ENCODE assay signal across 8 cellular contexts in genomic region chr4:72295966-72296557, GRCh38.
DNase-seq lines count a peak whose midpoint lies in the region; ATAC-seq and TF ChIP-seq lines count a peak whose summit lies in the region.

No MANE protein-coding gene starts in this region.

- 43% methylated on average over 3 of the region's 5 CpGs for WGBS in mesenchymal stem cell

- peak; percentile 86 for TF ChIP-seq CTCF in 22Rv1 (IDR thresholded peaks at IDR 0.05)
- peak; percentile 44 for TF ChIP-seq CTCF in GM12873 (IDR thresholded peaks at IDR 0.05; ENCODE audit: insufficient read depth, low read depth, low read length, missing control alignments)

- H3K18ac ChIP-seq in mesenchymal stem cell (ENCODE audit: low read depth in 1 of 2, low read length in 2 of 2) = no peak overlapping the region

- no peak overlapping the region for H4K8ac ChIP-seq in mesenchymal stem cell (ENCODE audit: low read length)

- H2AK5ac ChIP-seq in mesenchymal stem cell (ENCODE audit: low read length, severe bottlenecking) = no peak overlapping the region

- H2BK120ac ChIP-seq in mesenchymal stem cell (ENCODE audit: low read depth, low read length) = no peak overlapping the region

- H3K4me3 ChIP-seq in mesenchymal stem cell (ENCODE audit: insufficient read depth in 1 of 2, low read depth in 1 of 2, low read length in 2 of 2) = no peak overlapping the region

- H3K4me2 ChIP-seq in mesenchymal stem cell (ENCODE audit: low read length, poor library complexity, severe bottlenecking) = no peak overlapping the region

- H3K9me3 ChIP-seq in mesenchymal stem cell (ENCODE audit: control insufficient read depth, low read length) = no peaks in the 10 kb centered on the region

- no peak overlapping the region for H3K23ac ChIP-seq in mesenchymal stem cell (ENCODE audit: low read length in 2 of 2)

- no peaks in the 10 kb centered on the region for H3K27me3 ChIP-seq in mesenchymal stem cell (ENCODE audit: control insufficient read depth in 1 of 2, insufficient read depth in 1 of 2, low read length in 2 of 2)

- no peak overlapping the region for H2BK15ac ChIP-seq in mesenchymal stem cell (ENCODE audit: low read depth, poor library complexity, severe bottlenecking)

- H2BK12ac ChIP-seq in mesenchymal stem cell (ENCODE audit: low read length in 2 of 2) = no peak overlapping the region

- H3K27ac ChIP-seq in 22Rv1 = no peak overlapping the region
- H3K27ac ChIP-seq in mesenchymal stem cell (ENCODE audit: low read length, poor library complexity, severe bottlenecking) = no peak overlapping the region

- no peak overlapping the region for H3K14ac ChIP-seq in mesenchymal stem cell (ENCODE audit: low read length in 2 of 2)

- ATAC-seq in HG02870 (IDR thresholded peaks at IDR 0.05; ENCODE audit: unreplicated experiment) = peak; percentile 85
- no peak for ATAC-seq in HG03469 (IDR thresholded peaks at IDR 0.05; ENCODE audit: unreplicated experiment)

- no peaks in the 10 kb centered on the region for H3K79me1 ChIP-seq in mesenchymal stem cell (replicated peaks; ENCODE audit: low read length, poor library complexity, severe bottlenecking)

- no peaks in the 10 kb centered on the region for H3K4me1 ChIP-seq in mesenchymal stem cell (ENCODE audit: control insufficient read depth, insufficient read depth, low read depth, low read length)

- H2BK5ac ChIP-seq in mesenchymal stem cell (ENCODE audit: low read depth, low read length, poor library complexity, severe bottlenecking) = no peak overlapping the region

- H3K9ac ChIP-seq in mesenchymal stem cell (ENCODE audit: low read length) = no peak overlapping the region

- H3K36me3 ChIP-seq in mesenchymal stem cell (ENCODE audit: control insufficient read depth in 1 of 2, insufficient read depth in 2 of 2, low read depth in 1 of 2, low read length in 2 of 2) = no peaks in the 10 kb centered on the region

- no peak overlapping the region for H4K91ac ChIP-seq in mesenchymal stem cell (ENCODE audit: low read length)

- no peak overlapping the region for H2AFZ ChIP-seq in mesenchymal stem cell (ENCODE audit: low read depth, low read length)

- DNase-seq in NCI-H82 (lab: John Stamatoyannopoulos, UW) (peak; percentile 72), dermis microvascular lymphatic vessel endothelial cell (ENCODE audit: low read depth in 2 of 2) (peak; percentile 26 to 58), mesenchymal stem cell (peak; percentile 58), GM19240 (ENCODE audit: insufficient read length, low spot score) (no peak)

- H3K4ac ChIP-seq in mesenchymal stem cell (ENCODE audit: low read depth in 1 of 2, low read length in 2 of 2) = no peak overlapping the region
